Comparison of ENCODE assay signal across 10 cellular contexts in genomic region chr12:67592228-67593011, GRCh38. TPM values are rescaled to one million over a fixed set of nuclear protein-coding genes. Genes with fewer than 3 reads are reported as not detected.
DNase-seq lines count a peak whose midpoint lies in the region; ATAC-seq and TF ChIP-seq lines count a peak whose summit lies in the region.
"Had no signal": no experiment of that assay in that cellular context is flagged by ENCODE, and none has a peak within 500 bp of the region (broad histone marks: within the 10 kb centered on the region; RNA-seq: fewer than 3 reads in every experiment).

No MANE protein-coding gene starts in this region.

- H3K36me3 Mint-ChIP-seq in activated CD8-positive, alpha-beta T cell treated with anti-CD3 and anti-CD28 coated beads for 36 hours (ENCODE audit: low read depth) = peaks cover 2% of the 10 kb centered on the region

- peaks cover 2% of the 10 kb centered on the region for H3K9me3 Mint-ChIP-seq in activated CD8-positive, alpha-beta T cell treated with anti-CD3 and anti-CD28 coated beads for 36 hours

- TF ChIP-seq POLR2A in erythroblast (IDR thresholded peaks at IDR 0.05; ENCODE audit: low read length) = no peak

- H3K27me3 Mint-ChIP-seq in activated CD8-positive, alpha-beta T cell treated with anti-CD3 and anti-CD28 coated beads for 36 hours = no peaks in the 10 kb centered on the region

- ATAC-seq in GM21367 (IDR thresholded peaks at IDR 0.05; ENCODE audit: unreplicated experiment) (peak; percentile 94), HG03571 (IDR thresholded peaks at IDR 0.05; ENCODE audit: unreplicated experiment) (peak; percentile 92)
- peak; percentile 64 for ATAC-seq in activated CD8-positive, alpha-beta T cell treated with anti-CD3 and anti-CD28 coated beads for 36 hours
- ATAC-seq: Panc1 had no signal

- TF ChIP-seq CTCF in activated CD8-positive, alpha-beta T cell treated with anti-CD3 and anti-CD28 coated beads for 36 hours (IDR thresholded peaks at IDR 0.05) = no peak

- intact Hi-C loops in activated CD8-positive, alpha-beta T cell treated with anti-CD3 and anti-CD28 coated beads for 36 hours (cut with micrococcal nuclease) = loop anchor here (5.0 kb wide), 1 partner anchor 45 kb away; no protein-coding TSS in a partner anchor

- H3K4me1 Mint-ChIP-seq in activated CD8-positive, alpha-beta T cell treated with anti-CD3 and anti-CD28 coated beads for 36 hours (ENCODE audit: low read depth) = peaks cover 51% of the 10 kb centered on the region

- peak overlapping the region; percentile 68 for H3K27ac Mint-ChIP-seq in activated CD8-positive, alpha-beta T cell treated with anti-CD3 and anti-CD28 coated beads for 36 hours

- no peak overlapping the region for H3K4me3 Mint-ChIP-seq in activated CD8-positive, alpha-beta T cell treated with anti-CD3 and anti-CD28 coated beads for 36 hours

- CTCF ChIA-PET in activated CD8-positive, alpha-beta T cell treated with anti-CD3 and anti-CD28 coated beads for 36 hours (lab: Charles Lee) = interaction anchor here (0.9 kb wide), 1 partner anchor 12 kb away, joined by 3 read pairs; no protein-coding TSS in a partner anchor
- CTCF ChIA-PET in HEK293T (lab: Yijun Ruan, JAX) = interaction anchor here (0.7 kb wide), 1 partner anchor 410 kb away, joined by 3 read pairs; no protein-coding TSS in a partner anchor

- DNase-seq in DMS153 treated with DMSO at 0.1 percent for 48 hours (lab: John Stamatoyannopoulos, UW; ENCODE audit: unreplicated experiment) (peak; percentile 59), kidney glomerular epithelial cell (lab: John Stamatoyannopoulos, UW) (peak; percentile 52), mesenteric fat pad (ENCODE audit: low spot score) (no peak), HEK293T (ENCODE audit: extremely low spot score) (no peak), erythroblast (lab: John Stamatoyannopoulos, UW) (no peak)
- DNase-seq in activated CD8-positive, alpha-beta T cell treated with anti-CD3 and anti-CD28 coated beads for 36 hours = no peak
- DNase-seq: psoas muscle had no signal

- POLR2A ChIA-PET in activated CD8-positive, alpha-beta T cell treated with anti-CD3 and anti-CD28 coated beads for 36 hours (lab: Charles Lee) = interaction anchor here (0.7 kb wide), 1 partner anchor 139 kb away, joined by 4 read pairs; no protein-coding TSS in a partner anchor
- POLR2A ChIA-PET in HEK293T (lab: Yijun Ruan, JAX) = interaction anchor here (0.7 kb wide), 1 partner anchor 161 kb away, joined by 3 read pairs; no protein-coding TSS in a partner anchor

TF ChIP-seq in HEK293T, 16 proteins besides CTCF, POLR2A, EP300 and RAD21:
- TF ChIP-seq FOXA1 (IDR thresholded peaks at IDR 0.05) = no peak
- TF ChIP-seq SP1 (IDR thresholded peaks at IDR 0.05) = no peak
- no peak for TF ChIP-seq FOXK2 (IDR thresholded peaks at IDR 0.05)
- no peak for TF ChIP-seq CTBP1 (IDR thresholded peaks at IDR 0.05; ENCODE audit: borderline replicate concordance)
TF ChIP-seq in HEK293T: peak in this region for 0.

RNA-seq across cellular contexts. Expression of gene DYRK2, which starts 56.1 kb away (rescaled TPM):
- total RNA-seq in activated CD8-positive, alpha-beta T cell treated with anti-CD3 and anti-CD28 coated beads for 36 hours = 10 to 100 TPM; 28.8 to 33.7 TPM
- 17.4 TPM for total RNA-seq in mesenteric fat pad

Comparison
In these comparisons a context has a peak if more than half of its experiments do, and no peak if none do; other contexts are left out.
1. DNase-seq: peak in DMS153 treated with DMSO at 0.1 percent for 48 hours (single experiment) and kidney glomerular epithelial cell (single experiment); none in activated CD8-positive, alpha-beta T cell treated with anti-CD3 and anti-CD28 coated beads for 36 hours (single experiment), mesenteric fat pad (single experiment), HEK293T (single experiment) and erythroblast (0 of 2).
2. Peak in every context shown above with its lines, with median percentiles within 50 percentile points of each other: ATAC-seq.